In genomic region chr14:49915085-49915484, GRCh38 we compare ENCODE assay signal across 24 cellular contexts. TPM values are rescaled to one million over a fixed set of nuclear protein-coding genes. Genes with fewer than 3 reads are reported as not detected.
DNase-seq lines count a peak whose midpoint lies in the region; ATAC-seq and TF ChIP-seq lines count a peak whose summit lies in the region.
"Had no signal": no experiment of that assay in that cellular context is flagged by ENCODE, and none has a peak within 500 bp of the region (broad histone marks: within the 10 kb centered on the region; RNA-seq: fewer than 3 reads in every experiment).

No MANE protein-coding gene starts in this region.

- CTCF ChIA-PET in Panc1 (lab: Charles Lee), result no interaction called here

- H3K36me3 ChIP-seq in Panc1 (ENCODE audit: control insufficient read depth, insufficient read depth, low read length), result no peaks in the 10 kb centered on the region
- no peaks in the 10 kb centered on the region for H3K36me3 ChIP-seq in right lobe of liver
- H3K36me3 ChIP-seq: ascending aorta, heart left ventricle, neural progenitor cell, thoracic aorta had no signal

- ATAC-seq in Panc1 (peak; percentile 20; the same call in 1 of the 2 replicates), right lobe of liver (peak in 3 of 4 donors; percentile 30 to 58 (median 36))
- ATAC-seq: heart left ventricle, left ventricle myocardium superior had no signal

- no peak overlapping the region for H3K4me3 Mint-ChIP-seq in type B pancreatic cell
- H3K4me3 Mint-ChIP-seq: activated CD4-positive, alpha-beta T cell treated with anti-CD3 and anti-CD28 coated beads, Interleukin-2, amount 10 ng/mL, durations not matched to agents 7 days and 5 days; activated T-helper 1 cell treated with anti-CD3 and anti-CD28 coated beads, Interleukin-12 subunit alpha, Interleukin-12 subunit beta, Interleukin-2, Interleukin-4 antibody, amounts not matched to agents 30 ng/mL and 10 ng/mL and 1 ng/mL, durations not matched to agents 14 hours and 24 hours and 36 hours; central memory CD8-positive, alpha-beta T cell; neural progenitor cell had no signal

- DNase-seq in NCI-H82 (lab: John Stamatoyannopoulos, UW) (peak; percentile 20), NCI-H82 treated with DMSO at 0.1 percent for 48 hours (lab: John Stamatoyannopoulos, UW; ENCODE audit: unreplicated experiment) (no peak), Panc1 (ENCODE audit: low read depth, low spot score) (no peak), right lobe of liver (no peak), type B pancreatic cell (ENCODE audit: extremely low spot score, unreplicated experiment) (no peak), NCI-H2081 (lab: John Stamatoyannopoulos, UW) (no peak), NCI-H2227 (lab: John Stamatoyannopoulos, UW; ENCODE audit: unreplicated experiment) (no peak), iPS-NIHi11 (ENCODE audit: low spot score) (no peak)
- DNase-seq: activated CD4-positive, alpha-beta T cell treated with anti-CD3 and anti-CD28 coated beads, Interleukin-2, amount 10 ng/mL, durations not matched to agents 7 days and 5 days; activated naive CD4-positive, alpha-beta T cell treated with anti-CD3 and anti-CD28 coated beads, Interleukin-2, amount 50 U/mL, for 16 hours; COR-L47; DND-41; heart left ventricle; left ventricle myocardium superior; NCI-H69; stimulated activated naive CD4-positive, alpha-beta T cell treated with Interleukin-2 at 50 U/mL for 16 hours had no signal

- H3K9me3 Mint-ChIP-seq in type B pancreatic cell, result peaks cover 3% of the 10 kb centered on the region
- H3K9me3 Mint-ChIP-seq: activated CD4-positive, alpha-beta T cell treated with anti-CD3 and anti-CD28 coated beads, Interleukin-2, amount 10 ng/mL, durations not matched to agents 7 days and 5 days; activated T-helper 1 cell treated with anti-CD3 and anti-CD28 coated beads, Interleukin-12 subunit alpha, Interleukin-12 subunit beta, Interleukin-2, Interleukin-4 antibody, amounts not matched to agents 30 ng/mL and 10 ng/mL and 1 ng/mL, durations not matched to agents 14 hours and 24 hours and 36 hours; central memory CD8-positive, alpha-beta T cell; neural progenitor cell had no signal

- TF ChIP-seq CTCF in Panc1 (IDR thresholded peaks at IDR 0.05) (no peak), right lobe of liver (IDR thresholded peaks at IDR 0.05) (no peak), type B pancreatic cell (conservative IDR thresholded peaks at IDR 0.05) (no peak)

- H3K27ac Mint-ChIP-seq in type B pancreatic cell, result peak overlapping the region; percentile 8
- H3K27ac Mint-ChIP-seq: activated CD4-positive, alpha-beta T cell treated with anti-CD3 and anti-CD28 coated beads, Interleukin-2, amount 10 ng/mL, durations not matched to agents 7 days and 5 days; activated T-helper 1 cell treated with anti-CD3 and anti-CD28 coated beads, Interleukin-12 subunit alpha, Interleukin-12 subunit beta, Interleukin-2, Interleukin-4 antibody, amounts not matched to agents 30 ng/mL and 10 ng/mL and 1 ng/mL, durations not matched to agents 14 hours and 24 hours and 36 hours; neural progenitor cell had no signal

- no peaks in the 10 kb centered on the region for H3K27me3 Mint-ChIP-seq in type B pancreatic cell
- H3K27me3 Mint-ChIP-seq: activated CD4-positive, alpha-beta T cell treated with anti-CD3 and anti-CD28 coated beads, Interleukin-2, amount 10 ng/mL, durations not matched to agents 7 days and 5 days; central memory CD8-positive, alpha-beta T cell had no signal

- no peaks in the 10 kb centered on the region for H3K9me3 ChIP-seq in Panc1 (ENCODE audit: control insufficient read depth, insufficient read depth, low read depth, low read length)
- no peaks in the 10 kb centered on the region for H3K9me3 ChIP-seq in right lobe of liver
- H3K9me3 ChIP-seq: ascending aorta, heart left ventricle, thoracic aorta had no signal

- POLR2A ChIA-PET in Panc1 (lab: Charles Lee), result no interaction called here

- no TSS peak for BruUV-seq in Panc1 (replicated peaks; lab: Mats Ljungman, UMichigan)

- H3K4me1 ChIP-seq in Panc1 (ENCODE audit: control insufficient read depth, insufficient read depth, low read length) (peaks cover 14% of the 10 kb centered on the region), right lobe of liver (peaks cover 0 to 5% (median 0%) of the 10 kb centered on the region in 4 donors)
- H3K4me1 ChIP-seq: neural progenitor cell had no signal

- H3K4me1 Mint-ChIP-seq in type B pancreatic cell (ENCODE audit: unreplicated experiment), result peaks cover 10% of the 10 kb centered on the region
- H3K4me1 Mint-ChIP-seq: neural progenitor cell had no signal

- intact Hi-C loops in Panc1 (cut with micrococcal nuclease; ENCODE audit: unreplicated experiment) (no loop called here), right lobe of liver (cut with DNase I) (no loop called here)

- H3K36me3 Mint-ChIP-seq in type B pancreatic cell, result no peaks in the 10 kb centered on the region
- H3K36me3 Mint-ChIP-seq: neural progenitor cell had no signal

- H3K4me3 ChIP-seq in Panc1 (ENCODE audit: low read depth in 2 of 2, low read length in 2 of 2) (no peak overlapping the region), right lobe of liver (no peak overlapping the region)
- H3K4me3 ChIP-seq: ascending aorta, heart left ventricle, neural progenitor cell, skin epidermis, thoracic aorta had no signal

- in situ Hi-C loops in Panc1 (cut with HindIII; ENCODE audit: low pct_unique_long_range_greater_than_20kb, low sequenced_read_pairs), result no loop called here

- no peaks in the 10 kb centered on the region for H3K27me3 ChIP-seq in Panc1 (ENCODE audit: control insufficient read depth, insufficient read depth, low read length)
- no peaks in the 10 kb centered on the region for H3K27me3 ChIP-seq in right lobe of liver
- H3K27me3 ChIP-seq: ascending aorta, heart left ventricle, neural progenitor cell had no signal

- H3K27ac ChIP-seq in Panc1 (ENCODE audit: low read length) (peak overlapping the region; percentile 78), right lobe of liver (no peak overlapping the region)
- H3K27ac ChIP-seq: ascending aorta, epithelial cell of prostate, heart left ventricle, HL-60, neural progenitor cell, thoracic aorta had no signal

- no peak for TF ChIP-seq POLR2A in right lobe of liver (IDR thresholded peaks at IDR 0.05)

RNA-seq across cellular contexts. Expression of gene ARF6, which starts 22.2 kb away (rescaled TPM):
- 63.2 TPM for total RNA-seq in Panc1 (2021; ENCODE audit: unreplicated experiment)
- 51.1 TPM for polyA plus RNA-seq in Panc1 (2012; ENCODE audit: insufficient read length)
- total RNA-seq in right lobe of liver, result 10 to 100 TPM; 21.1 to 41.4 (median 32.4) TPM
- 86.4 and 184 TPM in 2 replicates for total RNA-seq in type B pancreatic cell (ENCODE audit: low replicate concordance)
